In genomic region chr1:8315573-8316475, GRCh38 we compare ENCODE assay signal across 15 cellular contexts. TPM values are rescaled to one million over a fixed set of nuclear protein-coding genes. Genes with fewer than 3 reads are reported as not detected.
DNase-seq lines count a peak whose midpoint lies in the region; TF ChIP-seq lines count a peak whose summit lies in the region.
"Had no signal": no experiment of that assay in that cellular context is flagged by ENCODE, and none has a peak within 500 bp of the region (broad histone marks: within the 10 kb centered on the region; RNA-seq: fewer than 3 reads in every experiment).

No MANE protein-coding gene starts in this region.

- peaks cover 20% of the 10 kb centered on the region for H3K4me1 Mint-ChIP-seq in CD14-positive monocyte
- peaks cover 11% of the 10 kb centered on the region for H3K4me1 Mint-ChIP-seq in activated naive CD8-positive, alpha-beta T cell treated with anti-CD3 and anti-CD28 coated beads for 36 hours
- H3K4me1 Mint-ChIP-seq in CD4-positive, alpha-beta memory T cell: peaks cover 4 to 30% (median 16%) of the 10 kb centered on the region in 4 donors

- H3K9me3 ChIP-seq in CD4-positive, alpha-beta memory T cell (ENCODE audit: control insufficient read depth in 1 of 2, low read length in 2 of 2): no peaks in the 10 kb centered on the region
- H3K9me3 ChIP-seq: uterus had no signal

- CTCF ChIA-PET in CD4-positive, alpha-beta memory T cell (lab: Charles Lee; ENCODE audit: partially characterized antibody): interaction anchor here (0.8 to 9.9 kb wide), 10 partner anchors 34 to 335 kb away, joined by 3 to 147 read pairs (median 7); partner anchors contain the start of gene ERRFI1

- H3K27ac ChIP-seq in CD4-positive, alpha-beta memory T cell (ENCODE audit: low read depth, low read length): no peak overlapping the region
- H3K27ac ChIP-seq: uterus had no signal

- in situ Hi-C loops in astrocyte of the cerebellum (cut with HindIII; ENCODE audit: low sequenced_read_pairs): no loop called here

- H3K36me3 ChIP-seq in CD4-positive, alpha-beta memory T cell (ENCODE audit: insufficient read depth, low read length): no peaks in the 10 kb centered on the region
- H3K36me3 ChIP-seq: uterus had no signal

- H3K4me1 ChIP-seq in CD4-positive, alpha-beta memory T cell (ENCODE audit: insufficient read depth, low read length): peaks cover 11% of the 10 kb centered on the region
- H3K4me1 ChIP-seq: uterus had no signal

- no peak overlapping the region for H3K4me3 ChIP-seq in astrocyte of the cerebellum (ENCODE audit: low read depth, low read length)
- H3K4me3 ChIP-seq in CD4-positive, alpha-beta memory T cell (ENCODE audit: low read length in 2 of 2): no peak overlapping the region
- H3K4me3 ChIP-seq: uterus had no signal

- peaks cover 0 to 4% of the 10 kb centered on the region in 2 donors for H3K36me3 Mint-ChIP-seq in CD14-positive monocyte
- no peaks in the 10 kb centered on the region for H3K36me3 Mint-ChIP-seq in activated naive CD8-positive, alpha-beta T cell treated with anti-CD3 and anti-CD28 coated beads for 36 hours
- no peaks in the 10 kb centered on the region for H3K36me3 Mint-ChIP-seq in CD4-positive, alpha-beta memory T cell

- H3K27me3 Mint-ChIP-seq in CD14-positive monocyte (ENCODE audit: low read depth in 3 of 3): peaks cover 46 to 70% (median 60%) of the 10 kb centered on the region in 3 donors
- H3K27me3 Mint-ChIP-seq in activated naive CD8-positive, alpha-beta T cell treated with anti-CD3 and anti-CD28 coated beads for 36 hours: peaks cover 42% of the 10 kb centered on the region
- peaks cover 14 to 24% of the 10 kb centered on the region in 2 donors for H3K27me3 Mint-ChIP-seq in CD4-positive, alpha-beta memory T cell

- POLR2A ChIA-PET in CD4-positive, alpha-beta memory T cell (lab: Charles Lee; ENCODE audit: partially characterized antibody): interaction anchor here (0.5 to 1.1 kb wide), 4 partner anchors 212 to 485 kb away, joined by 3 to 5 read pairs (median 3); no protein-coding TSS in a partner anchor

- peak overlapping the region in 2 of 7 donors; percentile 2 to 77 for H3K27ac Mint-ChIP-seq in CD14-positive monocyte
- H3K27ac Mint-ChIP-seq in activated naive CD8-positive, alpha-beta T cell treated with anti-CD3 and anti-CD28 coated beads for 36 hours: no peak overlapping the region
- H3K27ac Mint-ChIP-seq in CD4-positive, alpha-beta memory T cell: peak overlapping the region in 1 of 7 donors; percentile 46
- H3K27ac Mint-ChIP-seq: activated naive CD4-positive, alpha-beta T cell treated with anti-CD3 and anti-CD28 coated beads for 36 hours had no signal

- TF ChIP-seq CTCF in CD14-positive monocyte (IDR thresholded peaks at IDR 0.05) (peak; percentile 7), astrocyte of the cerebellum (IDR thresholded peaks at IDR 0.05; ENCODE audit: low read depth, low read length, missing control alignments) (peak; percentile 42)

- peaks cover 8% of the 10 kb centered on the region for H3K27me3 ChIP-seq in CD4-positive, alpha-beta memory T cell (ENCODE audit: insufficient read depth, low read length)
- H3K27me3 ChIP-seq: uterus had no signal

- peak overlapping the region in 1 of 2 donors; percentile 62 for H3K4me3 Mint-ChIP-seq in CD14-positive monocyte
- no peak overlapping the region for H3K4me3 Mint-ChIP-seq in activated naive CD8-positive, alpha-beta T cell treated with anti-CD3 and anti-CD28 coated beads for 36 hours
- no peak overlapping the region for H3K4me3 Mint-ChIP-seq in CD4-positive, alpha-beta memory T cell
- H3K4me3 Mint-ChIP-seq: activated naive CD4-positive, alpha-beta T cell treated with anti-CD3 and anti-CD28 coated beads for 36 hours had no signal

- no peak for DNase-seq in CD14-positive monocyte (ENCODE audit: low spot score)
- DNase-seq in HuH-7 (ENCODE audit: low spot score): peak; percentile 53
- no peak for DNase-seq in astrocyte of the cerebellum (ENCODE audit: low read depth)
- peak; percentile 16 for DNase-seq in left kidney (ENCODE audit: low read depth, low spot score)
- no peak for DNase-seq in NCI-H1417 treated with DMSO at 0.1 percent for 48 hours (lab: John Stamatoyannopoulos, UW)
- DNase-seq in NCI-H526 treated with DMSO at 0.1 percent for 48 hours (lab: John Stamatoyannopoulos, UW): no peak
- no peak for DNase-seq in activated naive CD8-positive, alpha-beta T cell treated with anti-CD3 and anti-CD28 coated beads for 36 hours
- no peak for DNase-seq in CD4-positive, alpha-beta memory T cell
- DNase-seq: activated CD4-positive, alpha-beta T cell treated with anti-CD3 and anti-CD28 coated beads for 48 hours; activated naive CD4-positive, alpha-beta T cell treated with anti-CD3 and anti-CD28 coated beads for 36 hours; hypothalamus; NCI-H2081; Right ventricle myocardium superior; uterus had no signal

- H3K9me3 Mint-ChIP-seq in CD14-positive monocyte: peaks cover 0 to 12% (median 8%) of the 10 kb centered on the region in 7 donors
- no peaks in the 10 kb centered on the region for H3K9me3 Mint-ChIP-seq in activated naive CD8-positive, alpha-beta T cell treated with anti-CD3 and anti-CD28 coated beads for 36 hours
- peaks cover 0 to 10% (median 0%) of the 10 kb centered on the region in 8 donors for H3K9me3 Mint-ChIP-seq in CD4-positive, alpha-beta memory T cell
- H3K9me3 Mint-ChIP-seq: activated naive CD4-positive, alpha-beta T cell treated with anti-CD3 and anti-CD28 coated beads for 36 hours had no signal

- intact Hi-C loops in CD14-positive monocyte (cut with micrococcal nuclease): loop anchor here in 1 of 2 donors (10.0 kb wide), 1 partner anchor 291 kb away; the partner anchor contains the start of gene ERRFI1
- intact Hi-C loops in CD4-positive, alpha-beta memory T cell (cut with micrococcal nuclease): loop anchor here (10.0 kb wide), 1 partner anchor 161 kb away; no protein-coding TSS in a partner anchor

RNA-seq across cellular contexts. Expression of gene SLC45A1, which starts 2.1 kb away (rescaled TPM):
- not detected for polyA plus RNA-seq in CD14-positive monocyte
- under 1 TPM; 0.12 to 0.28 TPM for total RNA-seq in activated naive CD8-positive, alpha-beta T cell treated with anti-CD3 and anti-CD28 coated beads for 36 hours
- total RNA-seq in CD4-positive, alpha-beta memory T cell: 1 to 10 TPM in 1 of 2 experiments, under 1 TPM in 1; 0.94 to 1.2 TPM
- polyA plus RNA-seq in CD4-positive, alpha-beta memory T cell: under 1 TPM; 0.33 to 0.52 TPM
- total RNA-seq: mononuclear cell had no signal

Comparison
In these comparisons a context has a peak if more than half of its experiments do, and no peak if none do; other contexts are left out.
1. DNase-seq: peak in HuH-7 (single experiment) and left kidney (single experiment); none in CD14-positive monocyte (single experiment), astrocyte of the cerebellum (single experiment), NCI-H1417 treated with DMSO at 0.1 percent for 48 hours (single experiment), NCI-H526 treated with DMSO at 0.1 percent for 48 hours (single experiment), activated naive CD8-positive, alpha-beta T cell treated with anti-CD3 and anti-CD28 coated beads for 36 hours (single experiment) and CD4-positive, alpha-beta memory T cell (0 of 5).